17 cellular contexts compared by ENCODE assay signal in the genomic region with DNA sequence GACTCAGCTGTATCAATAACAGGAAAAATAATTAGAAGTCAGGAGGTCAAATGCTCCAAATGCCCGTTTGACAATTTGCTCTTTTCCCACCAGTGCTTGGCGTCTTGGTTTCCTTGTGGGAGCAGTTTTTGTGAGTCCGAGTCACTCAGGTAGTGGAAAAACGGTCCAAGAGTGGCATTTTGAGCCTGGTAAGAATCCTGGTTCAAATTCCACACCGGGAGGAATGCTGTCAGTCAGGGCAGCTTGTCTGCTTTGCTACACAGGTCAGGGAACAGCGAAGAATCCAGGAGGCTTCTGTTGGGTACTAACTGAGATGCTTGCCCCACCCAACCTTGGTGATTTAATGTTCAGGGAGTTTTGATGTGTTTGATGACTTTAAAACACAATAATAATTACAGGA.
DNase-seq lines count a peak whose midpoint lies in the region; ATAC-seq and TF ChIP-seq lines count a peak whose summit lies in the region.
"Had no signal": no experiment of that assay in that cellular context is flagged by ENCODE, and none has a peak within 500 bp of the region (broad histone marks: within the 10 kb centered on the region; RNA-seq: fewer than 3 reads in every experiment).

No MANE protein-coding gene starts in this region.

- intact Hi-C loops in esophagus muscularis mucosa (cut with DNase I), result no loop called here
- intact Hi-C loops in CD4-positive, alpha-beta T cell (cut with DNase I, micrococcal nuclease), result no loop called here

- H3K27ac ChIP-seq in esophagus muscularis mucosa (replicated peaks in 1 of 4) (no peak overlapping the region), upper lobe of left lung (no peak overlapping the region)
- no peak overlapping the region for H3K27ac ChIP-seq in CD4-positive, alpha-beta T cell (ENCODE audit: low read depth, low read length)
- H3K27ac ChIP-seq: A549, C4-2B had no signal

- TF ChIP-seq EP300 in esophagus muscularis mucosa (IDR thresholded peaks at IDR 0.05), result no peak
- no peak for TF ChIP-seq EP300 in upper lobe of left lung (IDR thresholded peaks at IDR 0.05)

- no peak overlapping the region for H3K4me3 ChIP-seq in esophagus muscularis mucosa
- no peak overlapping the region for H3K4me3 ChIP-seq in upper lobe of left lung
- H3K4me3 ChIP-seq: A549 had no signal

- ATAC-seq in CD4-positive, alpha-beta T cell (ENCODE audit: poor library complexity), result no peak
- ATAC-seq in upper lobe of left lung (ENCODE audit: low FRiP score in 2 of 2), result no peak
- ATAC-seq: A549; CD8-positive, alpha-beta T cell; HepG2 had no signal

- TF ChIP-seq CTCF in esophagus muscularis mucosa (IDR thresholded peaks at IDR 0.05), result no peak
- TF ChIP-seq CTCF in nephron progenitor cell (IDR thresholded peaks at IDR 0.05), result no peak
- TF ChIP-seq CTCF in progenitor cell of endocrine pancreas (IDR thresholded peaks at IDR 0.05; ENCODE audit: unreplicated experiment), result no peak
- TF ChIP-seq CTCF in CD4-positive, alpha-beta T cell (IDR thresholded peaks at IDR 0.05), result no peak
- no peak for TF ChIP-seq CTCF in upper lobe of left lung (IDR thresholded peaks at IDR 0.05)

- H3K4me1 Mint-ChIP-seq in nephron progenitor cell, result peaks cover 74% of the 10 kb centered on the region
- H3K4me1 Mint-ChIP-seq in progenitor cell of endocrine pancreas (ENCODE audit: low read depth), result peaks cover 4% of the 10 kb centered on the region
- H3K4me1 Mint-ChIP-seq in CD4-positive, alpha-beta T cell (ENCODE audit: low read depth), result no peaks in the 10 kb centered on the region

- TF ChIP-seq POLR2A in esophagus muscularis mucosa (IDR thresholded peaks at IDR 0.05; ENCODE audit: low read depth) (no peak), upper lobe of left lung (IDR thresholded peaks at IDR 0.05) (no peak)

- H3K27ac Mint-ChIP-seq in nephron progenitor cell, result peak overlapping the region; percentile 90
- H3K27ac Mint-ChIP-seq in progenitor cell of endocrine pancreas, result peak overlapping the region; percentile 36
- H3K27ac Mint-ChIP-seq in CD4-positive, alpha-beta T cell, result no peak overlapping the region
- H3K27ac Mint-ChIP-seq: CD8-positive, alpha-beta T cell; HFFc6 had no signal

- POLR2A ChIA-PET in CD4-positive, alpha-beta T cell (lab: Charles Lee), result no interaction called here

- peaks cover 19% of the 10 kb centered on the region for H3K27me3 Mint-ChIP-seq in nephron progenitor cell (ENCODE audit: low read depth, poor library complexity)
- peaks cover 16% of the 10 kb centered on the region for H3K27me3 Mint-ChIP-seq in progenitor cell of endocrine pancreas
- peaks cover 23% of the 10 kb centered on the region for H3K27me3 Mint-ChIP-seq in CD4-positive, alpha-beta T cell

- H3K9me3 Mint-ChIP-seq in nephron progenitor cell (no peaks in the 10 kb centered on the region), progenitor cell of endocrine pancreas (ENCODE audit: low read depth) (no peaks in the 10 kb centered on the region)
- H3K9me3 Mint-ChIP-seq in CD4-positive, alpha-beta T cell, result no peaks in the 10 kb centered on the region
- H3K9me3 Mint-ChIP-seq: CD8-positive, alpha-beta T cell; HFFc6 had no signal

- DNase-seq in esophagus muscularis mucosa (ENCODE audit: extremely low spot score) (peak; percentile 55), nephron progenitor cell (peak; percentile 7), progenitor cell of endocrine pancreas (ENCODE audit: low spot score, unreplicated experiment) (no peak), upper lobe of left lung (no peak), foreskin melanocyte (no peak), SHP77 treated with DMSO at 0.1 percent for 48 hours (lab: John Stamatoyannopoulos, UW) (no peak)
- no peak for DNase-seq in CD4-positive, alpha-beta T cell
- DNase-seq: BE2C; CD8-positive, alpha-beta T cell; COR-L47; DND-41; GF-D8; HCEC 1CT; HFFc6 had no signal

- H3K9me3 ChIP-seq in esophagus muscularis mucosa, result no peaks in the 10 kb centered on the region
- H3K9me3 ChIP-seq in CD4-positive, alpha-beta T cell (ENCODE audit: control insufficient read depth, low read length), result no peaks in the 10 kb centered on the region
- H3K9me3 ChIP-seq in upper lobe of left lung, result no peaks in the 10 kb centered on the region
- H3K9me3 ChIP-seq: A549, BE2C had no signal

- no peak overlapping the region for H3K4me3 Mint-ChIP-seq in nephron progenitor cell
- H3K4me3 Mint-ChIP-seq in progenitor cell of endocrine pancreas (ENCODE audit: low read depth), result no peak overlapping the region
- H3K4me3 Mint-ChIP-seq in CD4-positive, alpha-beta T cell, result no peak overlapping the region
- H3K4me3 Mint-ChIP-seq: CD8-positive, alpha-beta T cell; HFFc6 had no signal

- H3K4me1 ChIP-seq in esophagus muscularis mucosa (no peaks in the 10 kb centered on the region), upper lobe of left lung (no peaks in the 10 kb centered on the region)
- H3K4me1 ChIP-seq: A549, BE2C had no signal

- no peaks in the 10 kb centered on the region for H3K27me3 ChIP-seq in esophagus muscularis mucosa
- peaks cover 5% of the 10 kb centered on the region for H3K27me3 ChIP-seq in CD4-positive, alpha-beta T cell (ENCODE audit: control insufficient read depth, insufficient read depth, low read length)
- H3K27me3 ChIP-seq in upper lobe of left lung, result no peaks in the 10 kb centered on the region
- H3K27me3 ChIP-seq: BE2C had no signal

- no peaks in the 10 kb centered on the region for H3K36me3 Mint-ChIP-seq in nephron progenitor cell (ENCODE audit: low read depth)
- no peaks in the 10 kb centered on the region for H3K36me3 Mint-ChIP-seq in progenitor cell of endocrine pancreas (ENCODE audit: insufficient read depth)
- H3K36me3 Mint-ChIP-seq in CD4-positive, alpha-beta T cell (ENCODE audit: low read depth), result no peaks in the 10 kb centered on the region
- H3K36me3 Mint-ChIP-seq: CD8-positive, alpha-beta T cell had no signal

- H3K36me3 ChIP-seq in esophagus muscularis mucosa (no peaks in the 10 kb centered on the region), upper lobe of left lung (no peaks in the 10 kb centered on the region)
- H3K36me3 ChIP-seq: BE2C had no signal

- CTCF ChIA-PET in CD4-positive, alpha-beta T cell (lab: Charles Lee), result no interaction called here

- WGBS in esophagus muscularis mucosa, result 30% methylated on average over 4 of the region's 6 CpGs
- 60 to 65% methylated on average over 6 of the region's 6 CpGs for WGBS in upper lobe of left lung, 2 donors

Comparison
In these comparisons a context has a peak if more than half of its experiments do, and no peak if none do; other contexts are left out.
1. DNase-seq: peak in esophagus muscularis mucosa (single experiment) and nephron progenitor cell (single experiment); none in progenitor cell of endocrine pancreas (single experiment), CD4-positive, alpha-beta T cell (0 of 10), upper lobe of left lung (0 of 2), foreskin melanocyte (single experiment) and SHP77 treated with DMSO at 0.1 percent for 48 hours (single experiment).